In the genomic region with DNA sequence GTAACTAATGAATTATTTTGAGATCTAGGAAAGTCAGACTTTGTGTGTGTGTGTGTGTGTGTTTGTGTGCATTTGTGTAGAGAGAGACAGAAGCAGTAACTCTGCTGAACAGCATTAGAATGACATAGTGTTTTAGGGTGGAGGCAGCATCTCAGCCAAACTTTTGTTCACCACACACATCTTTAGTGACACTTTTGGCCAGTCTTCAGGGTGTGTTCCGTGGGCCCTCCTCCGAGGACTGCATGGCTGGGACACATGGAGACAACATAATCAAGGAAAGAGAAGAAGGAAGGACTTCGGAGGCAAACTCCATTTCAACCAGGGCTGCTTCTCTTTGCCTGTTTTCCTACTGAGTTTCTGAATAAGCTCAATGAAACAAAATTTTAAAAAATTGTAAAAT, we compare ENCODE assay signal across 10 cellular contexts.
"Had no signal": no experiment of that assay in that cellular context is flagged by ENCODE, and none has a peak within 500 bp of the region (broad histone marks: within the 10 kb centered on the region; RNA-seq: fewer than 3 reads in every experiment).

No MANE protein-coding gene starts in this region.

- H3K9me3 ChIP-seq: esophagus squamous epithelium, ovary, SJCRH30, upper lobe of left lung had no signal

- ATAC-seq: activated CD4-positive, CD25-positive, alpha-beta regulatory T cell treated with anti-CD3 and anti-CD28 coated beads, Interleukin-2, amount 50 U/mL, for 24 hours had no signal

- H3K4me1 ChIP-seq: SJCRH30 had no signal

- H3K27ac ChIP-seq: SJCRH30, upper lobe of left lung had no signal

- DNase-seq: activated T-cell treated with anti-CD3 and anti-CD28 coated beads, Interleukin-2, amount 50 U/mL, for 1 hour; amniotic stem cell; dorsolateral prefrontal cortex; esophagus squamous epithelium; hypothalamus; ovary; SJCRH30 had no signal

- H3K27me3 ChIP-seq: dorsolateral prefrontal cortex, esophagus squamous epithelium, ovary, SJCRH30, upper lobe of left lung had no signal

- H3K4me3 ChIP-seq: dorsolateral prefrontal cortex, esophagus squamous epithelium, ovary, SJCRH30, skin epidermis, upper lobe of left lung had no signal

- H3K36me3 ChIP-seq: esophagus squamous epithelium, ovary, SJCRH30, upper lobe of left lung had no signal
